ENCODE assay signal across 8 cellular contexts in genomic region chr12:122526683-122527477, GRCh38. TPM values are rescaled to one million over a fixed set of nuclear protein-coding genes. Genes with fewer than 3 reads are reported as not detected.
A peak's percentile ranks its signal among the peaks of the same experiment; 100 is the strongest.
DNase-seq lines count a peak whose midpoint lies in the region; ATAC-seq and TF ChIP-seq lines count a peak whose summit lies in the region.

Gene KNTC1 (plus strand): TSS chr12:122527249. CDS start chr12:122530064, 2,815 bp downstream.
Gene RSRC2 (minus strand): TSS chr12:122526936. CDS start chr12:122526853, 83 bp downstream.

- peak within 1 kb of the TSS; percentile 100 for H3K27ac ChIP-seq in thymus (ENCODE audit: low read depth)

- H3K9me3 ChIP-seq in thymus (ENCODE audit: control insufficient read depth), result no peaks in the 10 kb centered on the region

- TF ChIP-seq POLR2A in GM10847 (IDR thresholded peaks at IDR 0.05; ENCODE audit: extremely low read depth, insufficient read length), result peak; percentile 95

- no peaks in the 10 kb centered on the region for H3K9me3 Mint-ChIP-seq in activated naive CD8-positive, alpha-beta T cell treated with anti-CD3 and anti-CD28 coated beads, Interleukin-2, amount 10 ng/mL, durations not matched to agents 7 days and 5 days
- no peaks in the 10 kb centered on the region for H3K9me3 Mint-ChIP-seq in osteocyte (ENCODE audit: unreplicated experiment)

- TF ChIP-seq CTCF in osteocyte (IDR thresholded peaks at IDR 0.05), result no peak

- H3K4me3 Mint-ChIP-seq in activated naive CD8-positive, alpha-beta T cell treated with anti-CD3 and anti-CD28 coated beads, Interleukin-2, amount 10 ng/mL, durations not matched to agents 7 days and 5 days, result no peak within 1 kb of the TSS
- no peak within 1 kb of the TSS for H3K4me3 Mint-ChIP-seq in osteocyte (ENCODE audit: unreplicated experiment)

- peak within 1 kb of the TSS; percentile 95 for H3K4me3 ChIP-seq in thymus (ENCODE audit: low read length)

- H3K27me3 ChIP-seq in thymus (ENCODE audit: control insufficient read depth, insufficient read depth), result no peaks in the 10 kb centered on the region

- peaks cover 25% of the 10 kb centered on the region for H3K36me3 Mint-ChIP-seq in activated naive CD8-positive, alpha-beta T cell treated with anti-CD3 and anti-CD28 coated beads, Interleukin-2, amount 10 ng/mL, durations not matched to agents 7 days and 5 days
- H3K36me3 Mint-ChIP-seq in osteocyte (ENCODE audit: unreplicated experiment), result peaks cover 14% of the 10 kb centered on the region

- under 1% methylated on average over 51 of the region's 51 CpGs for WGBS in thymus

- intact Hi-C loops in head of caudate nucleus (cut with DNase I), result loop anchor here (2.0 to 5.0 kb wide), 2 partner anchors 26 to 225 kb away; partner anchors contain the start of genes DENR and ZCCHC8

- H3K36me3 ChIP-seq in thymus (ENCODE audit: control insufficient read depth, insufficient read depth), result peaks cover 5% of the 10 kb centered on the region

- H3K27me3 Mint-ChIP-seq in activated naive CD8-positive, alpha-beta T cell treated with anti-CD3 and anti-CD28 coated beads, Interleukin-2, amount 10 ng/mL, durations not matched to agents 7 days and 5 days, result no peaks in the 10 kb centered on the region
- no peaks in the 10 kb centered on the region for H3K27me3 Mint-ChIP-seq in osteocyte (ENCODE audit: unreplicated experiment)

- peaks cover 11% of the 10 kb centered on the region for H3K4me1 ChIP-seq in thymus (ENCODE audit: control insufficient read depth, insufficient read depth, low read length)

- peaks cover 34% of the 10 kb centered on the region for H3K4me1 Mint-ChIP-seq in activated naive CD8-positive, alpha-beta T cell treated with anti-CD3 and anti-CD28 coated beads, Interleukin-2, amount 10 ng/mL, durations not matched to agents 7 days and 5 days
- peaks cover 27% of the 10 kb centered on the region for H3K4me1 Mint-ChIP-seq in osteocyte (ENCODE audit: unreplicated experiment)

- no peak within 1 kb of the TSS for H3K27ac Mint-ChIP-seq in activated naive CD8-positive, alpha-beta T cell treated with anti-CD3 and anti-CD28 coated beads, Interleukin-2, amount 10 ng/mL, durations not matched to agents 7 days and 5 days
- H3K27ac Mint-ChIP-seq in osteocyte (ENCODE audit: unreplicated experiment), result no peak within 1 kb of the TSS

- peak; percentile 100 for DNase-seq in NCI-H1105 treated with DMSO at 0.1 percent for 48 hours (lab: John Stamatoyannopoulos, UW)
- peak; percentile 93 for DNase-seq in SKM-1 treated with dmso at 0.1 percent for 144 hours (lab: John Stamatoyannopoulos, UW; ENCODE audit: unreplicated experiment)
- DNase-seq in activated naive CD8-positive, alpha-beta T cell treated with anti-CD3 and anti-CD28 coated beads, Interleukin-2, amount 10 ng/mL, durations not matched to agents 7 days and 5 days, result peak; percentile 91
- peak; percentile 93 to 100 (median 98) for DNase-seq in head of caudate nucleus
- DNase-seq in osteocyte (ENCODE audit: extremely low spot score, unreplicated experiment), result peak; percentile 99

- ATAC-seq in HG02642 (IDR thresholded peaks at IDR 0.05; ENCODE audit: poor library complexity, unreplicated experiment), result peak; percentile 92
- peak; percentile 91 for ATAC-seq in activated naive CD8-positive, alpha-beta T cell treated with anti-CD3 and anti-CD28 coated beads, Interleukin-2, amount 10 ng/mL, durations not matched to agents 7 days and 5 days (ENCODE audit: low read depth)

- POLR2A ChIA-PET in activated naive CD8-positive, alpha-beta T cell treated with anti-CD3 and anti-CD28 coated beads, Interleukin-2, amount 10 ng/mL, durations not matched to agents 7 days and 5 days (lab: Charles Lee), result interaction anchor here (0.6 to 6.4 kb wide), 20 partner anchors 8 to 1075 kb away, joined by 3 to 145 read pairs (median 3); partner anchors contain the start of genes DDX55, DENR, DIABLO and MPHOSPH9

RNA-seq across cellular contexts. Expression of gene KNTC1, which starts in this region (rescaled TPM):
- total RNA-seq in activated naive CD8-positive, alpha-beta T cell treated with anti-CD3 and anti-CD28 coated beads, Interleukin-2, amount 10 ng/mL, durations not matched to agents 7 days and 5 days, result 100 to 1,000 TPM; 125 to 130 TPM
- total RNA-seq in osteocyte, result 14.1 and 18.5 TPM in 2 replicates
- 34.0 TPM for polyA plus RNA-seq in thymus

RNA-seq across cellular contexts. Expression of gene RSRC2, which starts in this region (rescaled TPM):
- 100 to 1,000 TPM; 108 to 115 TPM for total RNA-seq in activated naive CD8-positive, alpha-beta T cell treated with anti-CD3 and anti-CD28 coated beads, Interleukin-2, amount 10 ng/mL, durations not matched to agents 7 days and 5 days
- 64.9 and 67.9 TPM in 2 replicates for total RNA-seq in osteocyte
- 112 TPM for polyA plus RNA-seq in thymus

Comparison
In these comparisons a context has a peak if more than half of its experiments do, and no peak if none do; other contexts are left out.
1. Peak in every context shown above with its lines: DNase-seq, ATAC-seq, H3K4me3 ChIP-seq and H3K27ac ChIP-seq.